ENCODE assay signal across 9 cellular contexts in the genomic region with DNA sequence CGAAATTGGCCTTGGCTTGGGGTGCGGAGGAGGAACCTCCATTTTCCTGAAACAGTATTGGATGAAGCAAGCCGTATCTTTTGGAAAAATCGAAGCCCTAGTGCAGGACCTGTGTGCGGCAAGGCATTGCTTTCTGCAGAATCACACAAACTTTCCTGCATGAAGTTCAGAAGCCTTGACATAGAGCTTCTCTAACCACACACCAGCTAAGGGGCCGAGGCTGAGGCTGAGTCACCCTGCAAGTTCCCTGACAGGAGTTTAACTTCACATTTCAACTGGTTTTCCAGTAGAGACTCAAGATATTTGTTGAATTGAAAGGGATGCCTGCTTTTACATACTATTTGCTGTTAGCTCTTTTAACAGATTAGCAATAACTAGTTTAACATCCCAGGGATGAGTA.
DNase-seq lines count a peak whose midpoint lies in the region; ATAC-seq and TF ChIP-seq lines count a peak whose summit lies in the region.
"Had no signal": no experiment of that assay in that cellular context is flagged by ENCODE, and none has a peak within 500 bp of the region (broad histone marks: within the 10 kb centered on the region; RNA-seq: fewer than 3 reads in every experiment).

No MANE protein-coding gene starts in this region.

- peaks cover 51% of the 10 kb centered on the region for H3K4me1 Mint-ChIP-seq in activated CD8-positive, alpha-beta T cell treated with anti-CD3 and anti-CD28 coated beads for 36 hours (ENCODE audit: low read depth)

- intact Hi-C loops in activated CD8-positive, alpha-beta T cell treated with anti-CD3 and anti-CD28 coated beads for 36 hours (cut with micrococcal nuclease), result no loop called here

- POLR2A ChIA-PET in activated CD8-positive, alpha-beta T cell treated with anti-CD3 and anti-CD28 coated beads for 36 hours (lab: Charles Lee), result interaction anchor here (0.7 to 1.0 kb wide), 3 partner anchors 9 to 61 kb away, joined by 3 read pairs; no protein-coding TSS in a partner anchor

- no peaks in the 10 kb centered on the region for H3K9me3 Mint-ChIP-seq in activated CD8-positive, alpha-beta T cell treated with anti-CD3 and anti-CD28 coated beads for 36 hours

- H3K27ac Mint-ChIP-seq in activated CD8-positive, alpha-beta T cell treated with anti-CD3 and anti-CD28 coated beads for 36 hours, result peak overlapping the region; percentile 65

- peak; percentile 74 for ATAC-seq in activated CD8-positive, alpha-beta T cell treated with anti-CD3 and anti-CD28 coated beads for 36 hours
- no peak for ATAC-seq in GM18873 (IDR thresholded peaks at IDR 0.05; ENCODE audit: low FRiP score, unreplicated experiment)
- ATAC-seq: Panc1 had no signal

- in situ Hi-C loops in ACHN (cut with HindIII; ENCODE audit: low pct_ligation_motif_present, low pct_unique_long_range_greater_than_20kb, low sequenced_read_pairs), result no loop called here

- no peak for TF ChIP-seq CTCF in activated CD8-positive, alpha-beta T cell treated with anti-CD3 and anti-CD28 coated beads for 36 hours (IDR thresholded peaks at IDR 0.05)

- CTCF ChIA-PET in activated CD8-positive, alpha-beta T cell treated with anti-CD3 and anti-CD28 coated beads for 36 hours (lab: Charles Lee), result interaction anchor here (1.1 to 1.7 kb wide), 3 partner anchors 10 to 242 kb away, joined by 3 to 5 read pairs (median 4); no protein-coding TSS in a partner anchor

- H3K36me3 Mint-ChIP-seq in activated CD8-positive, alpha-beta T cell treated with anti-CD3 and anti-CD28 coated beads for 36 hours (ENCODE audit: low read depth), result peaks cover 34% of the 10 kb centered on the region

- DNase-seq in HT1080 (ENCODE audit: low read depth), result peak; percentile 25
- DNase-seq in activated CD8-positive, alpha-beta T cell treated with anti-CD3 and anti-CD28 coated beads for 36 hours, result peak; percentile 74
- DNase-seq in central memory CD4-positive, alpha-beta T cell, result peak; percentile 44
- DNase-seq in stimulated activated CD4-positive, alpha-beta T cell treated with anti-CD3 and anti-CD28 coated beads, Interleukin-4, amount 100 ng/mL, for 1 hour, result peak; percentile 57
- no peak for DNase-seq in NCI-H446 treated with DMSO at 0.1 percent for 48 hours (lab: John Stamatoyannopoulos, UW)
- no peak for DNase-seq in ACHN
- no peak for DNase-seq in dedifferentiated amniotic fluid mesenchymal stem cell (ENCODE audit: extremely low spot score)

- H3K4me3 Mint-ChIP-seq in activated CD8-positive, alpha-beta T cell treated with anti-CD3 and anti-CD28 coated beads for 36 hours, result peak overlapping the region; percentile 42

- no peaks in the 10 kb centered on the region for H3K27me3 Mint-ChIP-seq in activated CD8-positive, alpha-beta T cell treated with anti-CD3 and anti-CD28 coated beads for 36 hours

Comparison
In these comparisons a context has a peak if more than half of its experiments do, and no peak if none do; other contexts are left out.
1. DNase-seq: peak in HT1080 (single experiment), activated CD8-positive, alpha-beta T cell treated with anti-CD3 and anti-CD28 coated beads for 36 hours (single experiment), central memory CD4-positive, alpha-beta T cell (single experiment) and stimulated activated CD4-positive, alpha-beta T cell treated with anti-CD3 and anti-CD28 coated beads, Interleukin-4, amount 100 ng/mL, for 1 hour (single experiment); none in NCI-H446 treated with DMSO at 0.1 percent for 48 hours (single experiment), ACHN (single experiment) and dedifferentiated amniotic fluid mesenchymal stem cell (single experiment).